7 cellular contexts compared by ENCODE assay signal in genomic region chr17:48546187-48546923, GRCh38. TPM values are rescaled to one million over a fixed set of nuclear protein-coding genes. Genes with fewer than 3 reads are reported as not detected.
DNase-seq lines count a peak whose midpoint lies in the region; ATAC-seq and FAIRE-seq lines count a peak whose summit lies in the region.
"Had no signal": no experiment of that assay in that cellular context is flagged by ENCODE, and none has a peak within 500 bp of the region (broad histone marks: within the 10 kb centered on the region; RNA-seq: fewer than 3 reads in every experiment).

No MANE protein-coding gene starts in this region.

- H3K36me3 Mint-ChIP-seq in activated T-helper 17 cell treated with anti-CD3 and anti-CD28 coated beads, Interleukin-2, amount 50 U/mL, for 72 hours (ENCODE audit: low read depth): peaks cover 18% of the 10 kb centered on the region

- H3K36me3 ChIP-seq in mucosa of rectum (ENCODE audit: control insufficient read depth in 2 of 2, insufficient read depth in 2 of 2, low read length in 2 of 2): peaks cover 4 to 8% of the 10 kb centered on the region in 2 donors

- H3K4me3 ChIP-seq in mucosa of rectum (ENCODE audit: low read length in 2 of 2): peak overlapping the region in 1 of 2 donors; percentile 4

- H3K4me1 Mint-ChIP-seq in activated T-helper 17 cell treated with anti-CD3 and anti-CD28 coated beads, Interleukin-2, amount 50 U/mL, for 72 hours: peaks cover 14% of the 10 kb centered on the region

- peak overlapping the region in 1 of 2 donors; percentile 1 for H3K9ac ChIP-seq in mucosa of rectum (ENCODE audit: low read depth in 1 of 2, low read length in 2 of 2)

- peak; percentile 27 for FAIRE-seq in G401.6 (lab: Jason Lieb, UNC)

- H3K9me3 Mint-ChIP-seq in activated T-helper 17 cell treated with anti-CD3 and anti-CD28 coated beads, Interleukin-2, amount 50 U/mL, for 72 hours: no peaks in the 10 kb centered on the region

- H3K4me3 Mint-ChIP-seq in activated T-helper 17 cell treated with anti-CD3 and anti-CD28 coated beads, Interleukin-2, amount 50 U/mL, for 72 hours: peak overlapping the region; percentile 98

- peaks cover 15 to 18% of the 10 kb centered on the region in 2 donors for H3K4me1 ChIP-seq in mucosa of rectum (ENCODE audit: control insufficient read depth in 2 of 2, insufficient read depth in 2 of 2, low read length in 2 of 2)

- H3K27ac Mint-ChIP-seq in activated T-helper 17 cell treated with anti-CD3 and anti-CD28 coated beads, Interleukin-2, amount 50 U/mL, for 72 hours: peak overlapping the region; percentile 88

- peak overlapping the region; percentile 72 to 87 for H3K27ac ChIP-seq in mucosa of rectum (ENCODE audit: low read depth in 2 of 2, low read length in 2 of 2)

- peaks cover 6% of the 10 kb centered on the region for H3K27me3 Mint-ChIP-seq in activated T-helper 17 cell treated with anti-CD3 and anti-CD28 coated beads, Interleukin-2, amount 50 U/mL, for 72 hours

- no peaks in the 10 kb centered on the region for H3K9me3 ChIP-seq in mucosa of rectum (ENCODE audit: control insufficient read depth in 2 of 2, low read length in 2 of 2)

- H3K27me3 ChIP-seq in mucosa of rectum (ENCODE audit: control insufficient read depth in 2 of 2, insufficient read depth in 2 of 2, low read length in 2 of 2): peaks cover 0 to 3% of the 10 kb centered on the region in 2 donors

- no peak for DNase-seq in GM19240 (ENCODE audit: insufficient read length, low spot score)
- DNase-seq: left cardiac atrium had no signal

- ATAC-seq in activated T-helper 17 cell treated with anti-CD3 and anti-CD28 coated beads, Interleukin-2, amount 50 U/mL, for 72 hours (replicated peaks): no peak
- ATAC-seq in GM21423 (IDR thresholded peaks at IDR 0.05; ENCODE audit: unreplicated experiment) (no peak), HG02588 (IDR thresholded peaks at IDR 0.05; ENCODE audit: unreplicated experiment) (no peak)

RNA-seq across cellular contexts. Expression of gene HOXB2, which starts 1.4 kb away (rescaled TPM):
- 10 to 100 TPM in 1 of 2 donors, 1 to 10 TPM in 1; 2.0 to 15.3 TPM for total RNA-seq in activated T-helper 17 cell treated with anti-CD3 and anti-CD28 coated beads, Interleukin-2, amount 50 U/mL, for 72 hours

RNA-seq across cellular contexts. Expression of gene HOXB1, which starts 15.5 kb away (rescaled TPM):
- not detected for total RNA-seq in activated T-helper 17 cell treated with anti-CD3 and anti-CD28 coated beads, Interleukin-2, amount 50 U/mL, for 72 hours
- total RNA-seq: left cardiac atrium had no signal

RNA-seq across cellular contexts. Expression of gene HOXB4, which starts 31.8 kb away (rescaled TPM):
- total RNA-seq in activated T-helper 17 cell treated with anti-CD3 and anti-CD28 coated beads, Interleukin-2, amount 50 U/mL, for 72 hours: 1 to 10 TPM; 2.6 to 2.8 TPM

RNA-seq across cellular contexts. Expression of gene HOXB3, which starts 43.7 kb away (rescaled TPM):
- 1 to 10 TPM; 3.1 to 5.4 TPM for total RNA-seq in activated T-helper 17 cell treated with anti-CD3 and anti-CD28 coated beads, Interleukin-2, amount 50 U/mL, for 72 hours

RNA-seq across cellular contexts. Expression of gene HOXB5, which starts 47.2 kb away (rescaled TPM):
- total RNA-seq in activated T-helper 17 cell treated with anti-CD3 and anti-CD28 coated beads, Interleukin-2, amount 50 U/mL, for 72 hours: not detected
